In the genomic region with DNA sequence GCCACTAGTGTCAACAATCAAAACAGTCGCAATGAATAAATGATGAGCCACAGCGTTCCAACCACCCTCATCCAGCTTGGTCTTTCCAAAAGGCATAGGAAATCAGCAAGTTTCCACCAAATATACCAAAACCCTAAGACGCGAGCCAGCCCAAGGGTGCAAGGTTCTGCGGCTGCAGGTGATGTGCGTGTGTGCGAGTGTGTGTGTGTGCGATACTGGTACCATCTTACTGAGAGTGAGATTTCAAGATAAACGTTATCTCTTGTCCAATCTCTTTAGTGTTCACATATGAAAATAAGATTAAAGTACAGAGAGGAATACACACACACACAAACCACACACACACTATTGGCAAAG, we compare ENCODE assay signal across 11 cellular contexts. TPM values are rescaled to one million over a fixed set of nuclear protein-coding genes. Genes with fewer than 3 reads are reported as not detected.
A peak's percentile ranks its signal among the peaks of the same experiment; 100 is the strongest.
DNase-seq lines count a peak whose midpoint lies in the region; ATAC-seq and TF ChIP-seq lines count a peak whose summit lies in the region.
"Had no signal": no experiment of that assay in that cellular context is flagged by ENCODE, and none has a peak within 500 bp of the region (broad histone marks: within the 10 kb centered on the region; RNA-seq: fewer than 3 reads in every experiment).

No MANE protein-coding gene starts in this region.

- H3K27me3 Mint-ChIP-seq in activated T-helper 1 cell treated with anti-CD3 and anti-CD28 coated beads, Interleukin-12 subunit alpha, Interleukin-12 subunit beta, Interleukin-2, Interleukin-4 antibody, amounts not matched to agents 30 ng/mL and 10 ng/mL and 1 ng/mL, durations not matched to agents 14 hours and 24 hours and 36 hours (ENCODE audit: insufficient read depth) = peaks cover 30% of the 10 kb centered on the region

- no peak for TF ChIP-seq CTCF in ascending aorta (IDR thresholded peaks at IDR 0.05)
- TF ChIP-seq CTCF in gastrocnemius medialis (IDR thresholded peaks at IDR 0.05 in 4 of 5, conservative IDR thresholded peaks at IDR 0.05 in 1 of 5) = no peak
- no peak for TF ChIP-seq CTCF in adrenal gland (IDR thresholded peaks at IDR 0.05)

- DNase-seq in ascending aorta (ENCODE audit: low spot score in 2 of 2) (no peak), gastrocnemius medialis (no peak), kidney tubule cell (ENCODE audit: low spot score) (no peak), adrenal gland (no peak)
- DNase-seq in activated T-helper 1 cell treated with anti-CD3 and anti-CD28 coated beads, Interleukin-12 subunit alpha, Interleukin-12 subunit beta, Interleukin-2, Interleukin-4 antibody, amounts not matched to agents 30 ng/mL and 10 ng/mL and 1 ng/mL, durations not matched to agents 14 hours and 24 hours and 36 hours (ENCODE audit: low spot score) = no peak
- DNase-seq: activated CD8-positive, alpha-beta T cell treated with anti-CD3 and anti-CD28 coated beads, Interleukin-2, amount 10 ng/mL, durations not matched to agents 7 days and 5 days had no signal

- no peaks in the 10 kb centered on the region for H3K4me1 ChIP-seq in ES-I3 (ENCODE audit: insufficient read depth, low read length)
- no peaks in the 10 kb centered on the region for H3K4me1 ChIP-seq in ascending aorta
- H3K4me1 ChIP-seq in iPS-15b (ENCODE audit: control insufficient read depth, insufficient read depth, low read length) = peaks cover 6% of the 10 kb centered on the region
- no peaks in the 10 kb centered on the region for H3K4me1 ChIP-seq in gastrocnemius medialis
- peaks cover 4 to 8% of the 10 kb centered on the region in 2 donors for H3K4me1 ChIP-seq in adrenal gland (replicated peaks in 1 of 2)

- H3K4me1 Mint-ChIP-seq in activated T-helper 1 cell treated with anti-CD3 and anti-CD28 coated beads, Interleukin-12 subunit alpha, Interleukin-12 subunit beta, Interleukin-2, Interleukin-4 antibody, amounts not matched to agents 30 ng/mL and 10 ng/mL and 1 ng/mL, durations not matched to agents 14 hours and 24 hours and 36 hours (ENCODE audit: low read depth) = no peaks in the 10 kb centered on the region

- ATAC-seq in gastrocnemius medialis (no peak), HG03280 (IDR thresholded peaks at IDR 0.05; ENCODE audit: unreplicated experiment) (no peak)
- ATAC-seq: activated CD8-positive, alpha-beta T cell treated with anti-CD3 and anti-CD28 coated beads, Interleukin-2, amount 10 ng/mL, durations not matched to agents 7 days and 5 days had no signal

- no peak overlapping the region for H3K27ac ChIP-seq in ascending aorta
- H3K27ac ChIP-seq in gastrocnemius medialis = no peak overlapping the region
- no peak overlapping the region for H3K27ac ChIP-seq in adrenal gland
- H3K27ac ChIP-seq: neutrophil, SK-N-MC had no signal

- H3K4me3 Mint-ChIP-seq in activated T-helper 1 cell treated with anti-CD3 and anti-CD28 coated beads, Interleukin-12 subunit alpha, Interleukin-12 subunit beta, Interleukin-2, Interleukin-4 antibody, amounts not matched to agents 30 ng/mL and 10 ng/mL and 1 ng/mL, durations not matched to agents 14 hours and 24 hours and 36 hours = no peak overlapping the region
- H3K4me3 Mint-ChIP-seq: activated CD8-positive, alpha-beta T cell treated with anti-CD3 and anti-CD28 coated beads, Interleukin-2, amount 10 ng/mL, durations not matched to agents 7 days and 5 days had no signal

- peak overlapping the region; percentile 54; the same call in 1 of the 2 replicates for H3K9ac ChIP-seq in ES-I3 (ENCODE audit: low read depth, low read length)
- H3K9ac ChIP-seq in iPS-15b (ENCODE audit: low read depth, low read length) = no peak overlapping the region

- intact Hi-C loops in ascending aorta (cut with DNase I) (loop anchor here (10.0 kb wide), 1 partner anchor 484 kb away; no protein-coding TSS in a partner anchor), gastrocnemius medialis (cut with DNase I; ENCODE audit: low total_unique reads) (no loop called here), adrenal gland (cut with DNase I) (no loop called here)
- intact Hi-C loops in activated T-helper 1 cell treated with anti-CD3 and anti-CD28 coated beads, Interleukin-12 subunit alpha, Interleukin-12 subunit beta, Interleukin-2, Interleukin-4 antibody, amounts not matched to agents 30 ng/mL and 10 ng/mL and 1 ng/mL, durations not matched to agents 14 hours and 24 hours and 36 hours (cut with micrococcal nuclease) = no loop called here

- H3K36me3 ChIP-seq in ES-I3 (ENCODE audit: insufficient read depth, low read length) (no peaks in the 10 kb centered on the region), ascending aorta (no peaks in the 10 kb centered on the region), iPS-15b (ENCODE audit: control insufficient read depth, insufficient read depth, low read length) (no peaks in the 10 kb centered on the region), gastrocnemius medialis (no peaks in the 10 kb centered on the region), adrenal gland (replicated peaks in 1 of 2) (no peaks in the 10 kb centered on the region)
- H3K36me3 ChIP-seq: neutrophil had no signal

- H3K9me3 ChIP-seq in ES-I3 (ENCODE audit: control insufficient read depth, insufficient read depth, low read length) (no peaks in the 10 kb centered on the region), ascending aorta (no peaks in the 10 kb centered on the region), iPS-15b (ENCODE audit: control insufficient read depth, insufficient read depth, low read length) (no peaks in the 10 kb centered on the region), gastrocnemius medialis (no peaks in the 10 kb centered on the region), adrenal gland (replicated peaks in 1 of 3) (peaks cover 0 to 4% (median 0%) of the 10 kb centered on the region in 3 donors)
- H3K9me3 ChIP-seq: neutrophil had no signal

- WGBS in adrenal gland, 4 donors = 53 to 64% (median 57%) methylated on average over 9 of the region's 9 CpGs

- no peaks in the 10 kb centered on the region for H3K9me3 Mint-ChIP-seq in activated T-helper 1 cell treated with anti-CD3 and anti-CD28 coated beads, Interleukin-12 subunit alpha, Interleukin-12 subunit beta, Interleukin-2, Interleukin-4 antibody, amounts not matched to agents 30 ng/mL and 10 ng/mL and 1 ng/mL, durations not matched to agents 14 hours and 24 hours and 36 hours

- no peaks in the 10 kb centered on the region for H3K36me3 Mint-ChIP-seq in activated T-helper 1 cell treated with anti-CD3 and anti-CD28 coated beads, Interleukin-12 subunit alpha, Interleukin-12 subunit beta, Interleukin-2, Interleukin-4 antibody, amounts not matched to agents 30 ng/mL and 10 ng/mL and 1 ng/mL, durations not matched to agents 14 hours and 24 hours and 36 hours (ENCODE audit: low read depth)

- H3K27me3 ChIP-seq in ascending aorta (no peaks in the 10 kb centered on the region), iPS-15b (ENCODE audit: control insufficient read depth, insufficient read depth, low read length) (peaks cover 10% of the 10 kb centered on the region), gastrocnemius medialis (peaks cover 23 to 31% (median 30%) of the 10 kb centered on the region in 3 donors), adrenal gland (peaks cover 14% of the 10 kb centered on the region)

- no peak for TF ChIP-seq POLR2A in gastrocnemius medialis (IDR thresholded peaks at IDR 0.05)
- TF ChIP-seq POLR2A in adrenal gland (IDR thresholded peaks at IDR 0.05) = no peak

- H3K27ac Mint-ChIP-seq in activated T-helper 1 cell treated with anti-CD3 and anti-CD28 coated beads, Interleukin-12 subunit alpha, Interleukin-12 subunit beta, Interleukin-2, Interleukin-4 antibody, amounts not matched to agents 30 ng/mL and 10 ng/mL and 1 ng/mL, durations not matched to agents 14 hours and 24 hours and 36 hours = no peak overlapping the region
- H3K27ac Mint-ChIP-seq: activated CD8-positive, alpha-beta T cell treated with anti-CD3 and anti-CD28 coated beads, Interleukin-2, amount 10 ng/mL, durations not matched to agents 7 days and 5 days had no signal

- H3K4me3 ChIP-seq in ascending aorta = peak overlapping the region; percentile 68 to 75
- peak overlapping the region; percentile 59 for H3K4me3 ChIP-seq in iPS-15b (ENCODE audit: low read depth, low read length)
- peak overlapping the region; percentile 31 to 58 (median 50) for H3K4me3 ChIP-seq in gastrocnemius medialis
- H3K4me3 ChIP-seq in adrenal gland = peak overlapping the region in 1 of 4 donors; percentile 49
- H3K4me3 ChIP-seq: SK-N-MC had no signal

- in situ Hi-C loops in gastrocnemius medialis (cut with MboI; ENCODE audit: low sequenced_read_pairs in 4 of 4) = no loop called here

RNA-seq across cellular contexts. Expression of gene TRPC4, which starts 0.9 kb away (rescaled TPM):
- 8.1 TPM for total RNA-seq in ascending aorta
- under 1 TPM in 3 of 4 donors, not detected in 1; 0.20 to 0.75 (median 0.27) TPM for total RNA-seq in gastrocnemius medialis
- not detected in 2 replicates for total RNA-seq in activated T-helper 1 cell treated with anti-CD3 and anti-CD28 coated beads, Interleukin-12 subunit alpha, Interleukin-12 subunit beta, Interleukin-2, Interleukin-4 antibody, amounts not matched to agents 30 ng/mL and 10 ng/mL and 1 ng/mL, durations not matched to agents 14 hours and 24 hours and 36 hours
- total RNA-seq in adrenal gland = 10 to 100 TPM in 1 of 8 donors, 1 to 10 TPM in 1, under 1 TPM in 6; 0.24 to 22.5 (median 0.66) TPM
- under 1 TPM; 0.74 to 0.88 (median 0.82) TPM for polyA plus RNA-seq in adrenal gland
- total RNA-seq: activated CD8-positive, alpha-beta T cell treated with anti-CD3 and anti-CD28 coated beads, Interleukin-2, amount 10 ng/mL, durations not matched to agents 7 days and 5 days had no signal
